Comparison of ENCODE assay signal across 9 cellular contexts in the genomic region with DNA sequence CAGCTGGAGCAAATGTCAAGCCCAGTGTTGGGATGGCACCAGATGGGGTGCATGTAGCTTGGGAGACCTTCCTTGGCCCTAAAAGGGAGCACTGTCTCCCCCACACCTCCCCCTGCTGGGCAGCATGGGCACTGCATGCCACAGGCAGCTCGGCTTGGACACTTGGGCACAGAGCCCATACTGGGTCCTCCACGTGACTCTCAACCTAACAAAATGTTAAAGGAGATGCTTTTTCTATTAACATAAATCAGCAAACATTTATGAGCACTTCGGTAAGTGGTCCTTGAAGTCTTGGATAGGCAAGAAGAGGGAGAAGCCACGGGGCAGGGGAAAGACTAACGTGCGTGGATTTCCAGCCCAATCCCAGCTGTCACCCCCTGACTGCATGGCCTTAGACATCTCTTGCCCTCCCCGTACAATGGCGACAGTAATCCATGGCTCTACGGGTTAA. TPM values are rescaled to one million over a fixed set of nuclear protein-coding genes. Genes with fewer than 3 reads are reported as not detected.
DNase-seq lines count a peak whose midpoint lies in the region; ATAC-seq, FAIRE-seq and TF ChIP-seq lines count a peak whose summit lies in the region.
"Had no signal": no experiment of that assay in that cellular context is flagged by ENCODE, and none has a peak within 500 bp of the region (broad histone marks: within the 10 kb centered on the region; RNA-seq: fewer than 3 reads in every experiment).

No MANE protein-coding gene starts in this region.

- peaks cover 5% of the 10 kb centered on the region for H3K27me3 Mint-ChIP-seq in nephron (ENCODE audit: low read depth)

- peaks cover 6% of the 10 kb centered on the region for H3K4me1 Mint-ChIP-seq in nephron

- peaks cover 44% of the 10 kb centered on the region for H3K36me3 Mint-ChIP-seq in nephron (ENCODE audit: low read depth)

- no peak for FAIRE-seq in H54 (lab: Jason Lieb, UNC)

- H3K4me3 Mint-ChIP-seq in nephron: no peak overlapping the region

- ATAC-seq in stimulated activated naive CD8-positive, alpha-beta T cell treated with anti-CD3 and anti-CD28 coated beads, Interleukin-15, Interleukin-2, amounts not matched to agents 100 U/mL and 50 U/mL, for 24 hours: peak; percentile 72
- ATAC-seq in GM18873 (IDR thresholded peaks at IDR 0.05; ENCODE audit: low FRiP score, unreplicated experiment): no peak

- TF ChIP-seq CTCF in epithelial cell of proximal tubule (conservative IDR thresholded peaks at IDR 0.05; ENCODE audit: low read depth, low read length): peak; percentile 98
- peak; percentile 68 to 74 (median 74) for TF ChIP-seq CTCF in nephron (IDR thresholded peaks at IDR 0.05; ENCODE audit: unreplicated experiment in 3 of 3)

- H3K9me3 Mint-ChIP-seq in nephron: no peaks in the 10 kb centered on the region

- H3K27ac Mint-ChIP-seq in nephron: no peak overlapping the region

- H3K4me3 ChIP-seq in epithelial cell of proximal tubule (ENCODE audit: low read depth, low read length): no peak overlapping the region
- H3K4me3 ChIP-seq: SK-N-MC had no signal

- DNase-seq in DMS79 (lab: John Stamatoyannopoulos, UW) (peak; percentile 32), H54 (ENCODE audit: insufficient read length, low spot score) (peak; percentile 66), NCI-H345 (lab: John Stamatoyannopoulos, UW) (peak; percentile 65), epithelial cell of proximal tubule (ENCODE audit: low read depth) (no peak)
- DNase-seq in activated CD8-positive, alpha-beta memory T cell treated with anti-CD3 and anti-CD28 coated beads, Interleukin-2, amount 50 U/mL, for 4 hours: peak; percentile 79
- peak; percentile 82 for DNase-seq in stimulated activated naive CD8-positive, alpha-beta T cell treated with anti-CD3 and anti-CD28 coated beads, Interleukin-15, Interleukin-2, amounts not matched to agents 100 U/mL and 50 U/mL, for 24 hours

- no peak for TF ChIP-seq POLR2A in H54 (IDR thresholded peaks at IDR 0.05; ENCODE audit: low read depth, low read length)

RNA-seq across cellular contexts. Expression of a gene that starts 23.9 kb away (rescaled TPM):
- 22.0 and 23.9 TPM in 2 replicates for total RNA-seq in epithelial cell of proximal tubule

RNA-seq across cellular contexts. Expression of a gene that starts 37.3 kb away (rescaled TPM):
- total RNA-seq in epithelial cell of proximal tubule: 0.29 and 2.4 TPM in 2 replicates
